In the genomic region with DNA sequence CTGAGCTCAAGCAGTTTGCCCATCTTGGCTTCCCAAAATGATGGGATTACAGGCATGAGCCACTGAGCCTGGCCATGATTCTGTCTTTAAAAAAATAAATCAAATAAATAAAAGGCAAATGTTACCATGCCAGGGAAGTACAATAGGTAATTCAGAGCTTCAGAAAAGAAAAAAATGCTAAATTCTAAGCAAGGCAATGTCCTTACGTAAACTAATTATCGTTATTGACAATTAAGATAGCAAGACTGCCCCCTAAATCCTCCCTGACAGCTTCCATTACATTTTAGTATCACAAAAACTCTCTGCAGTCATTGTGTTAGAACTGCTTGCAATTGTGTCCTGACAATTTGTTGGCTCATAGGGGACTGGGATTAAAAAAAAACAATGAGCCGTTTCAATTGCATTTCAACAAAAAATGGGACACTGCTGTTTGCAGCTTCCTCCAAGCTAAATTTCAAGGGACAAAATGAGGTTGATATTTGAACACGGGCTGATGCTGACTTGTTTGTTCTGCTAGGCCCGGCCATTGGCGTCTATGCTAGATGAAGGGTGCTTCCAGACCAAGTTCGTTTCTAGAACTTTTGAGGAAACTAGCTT, we compare ENCODE assay signal across 17 cellular contexts.
DNase-seq lines count a peak whose midpoint lies in the region; FAIRE-seq and TF ChIP-seq lines count a peak whose summit lies in the region.
"Had no signal": no experiment of that assay in that cellular context is flagged by ENCODE, and none has a peak within 500 bp of the region (broad histone marks: within the 10 kb centered on the region; RNA-seq: fewer than 3 reads in every experiment).

No MANE protein-coding gene starts in this region.

- H4K91ac ChIP-seq in neuronal stem cell (ENCODE audit: low read depth, low read length, poor library complexity), result no peak overlapping the region

- H2AK5ac ChIP-seq in neuronal stem cell (ENCODE audit: low read depth, low read length), result no peak overlapping the region

- no peaks in the 10 kb centered on the region for H3K27me3 ChIP-seq in neuronal stem cell (ENCODE audit: control insufficient read depth in 3 of 3, insufficient read depth in 3 of 3, low read depth in 1 of 3, low read length in 3 of 3)

- H3K27ac Mint-ChIP-seq in nephron progenitor cell, result no peak overlapping the region
- H3K27ac Mint-ChIP-seq: CD14-positive monocyte; CD8-positive, alpha-beta memory T cell; H9 had no signal

- H2BK5ac ChIP-seq in neuronal stem cell (ENCODE audit: low read length), result no peak overlapping the region

- no peak overlapping the region for H4K8ac ChIP-seq in neuronal stem cell (ENCODE audit: low read depth, low read length)

- no peak overlapping the region for H3K4me3 Mint-ChIP-seq in nephron progenitor cell
- H3K4me3 Mint-ChIP-seq: CD14-positive monocyte; CD8-positive, alpha-beta memory T cell; H9 had no signal

- no peak for FAIRE-seq in urothelium cell line (lab: Jason Lieb, UNC)
- FAIRE-seq: A549, GM18507, HepG2, HTR-8/SVneo had no signal

- H3K36me3 ChIP-seq in neuronal stem cell (replicated peaks in 1 of 2; ENCODE audit: control insufficient read depth in 2 of 2, insufficient read depth in 2 of 2, low read length in 2 of 2), result no peaks in the 10 kb centered on the region

- H2BK12ac ChIP-seq in neuronal stem cell (ENCODE audit: low read length), result no peak overlapping the region

- peak overlapping the region; percentile 15 for H2AFZ ChIP-seq in neuronal stem cell (ENCODE audit: low read length)

- H3K4me2 ChIP-seq in neuronal stem cell (ENCODE audit: insufficient read depth, low read length, poor library complexity, severe bottlenecking), result no peak overlapping the region
- H3K4me2 ChIP-seq: A549 had no signal

- no peak overlapping the region for H2BK15ac ChIP-seq in neuronal stem cell (ENCODE audit: low read length)

- no peak overlapping the region for H3K23ac ChIP-seq in neuronal stem cell (ENCODE audit: low read depth, low read length, poor library complexity)

- TF ChIP-seq CTCF in nephron progenitor cell (IDR thresholded peaks at IDR 0.05), result no peak

- peaks cover 4 to 9% of the 10 kb centered on the region in 2 donors for H3K4me1 ChIP-seq in neuronal stem cell (ENCODE audit: control insufficient read depth in 2 of 2, insufficient read depth in 1 of 2, low read depth in 1 of 2, low read length in 2 of 2)

- H3K4me3 ChIP-seq in neuronal stem cell (ENCODE audit: low read length in 2 of 2), result no peak overlapping the region
- H3K4me3 ChIP-seq: A549 had no signal

- DNase-seq in inferior parietal cortex (ENCODE audit: extremely low spot score), result peak; percentile 43
- no peak for DNase-seq in neuronal stem cell (ENCODE audit: low spot score)
- peak; percentile 71 for DNase-seq in superior temporal gyrus (ENCODE audit: extremely low spot score)
- no peak for DNase-seq in COLO668 (lab: John Stamatoyannopoulos, UW; ENCODE audit: unreplicated experiment)
- no peak for DNase-seq in T-helper 1 cell
- no peak for DNase-seq in nephron progenitor cell
- DNase-seq in urothelium cell line (ENCODE audit: low spot score), result no peak
- DNase-seq: CD8-positive, alpha-beta memory T cell; DMS 273 treated with DMSO at 0.1 percent for 48 hours; GOT3; H9 had no signal

- no CpG with 5 or more reads among the region's 7 CpGs for WGBS in neuronal stem cell (ENCODE audit: extremely low coverage in 2 of 2, insufficient read length in 2 of 2, insufficient replicate concordance in 1 of 2), 2 donors

- peak overlapping the region; percentile 22 for H3K27ac ChIP-seq in angular gyrus (ENCODE audit: low read depth, low read length)
- no peak overlapping the region for H3K27ac ChIP-seq in neuronal stem cell (replicated peaks; ENCODE audit: low read length)
- H3K27ac ChIP-seq: A549 had no signal

- no peaks in the 10 kb centered on the region for H3K36me3 Mint-ChIP-seq in nephron progenitor cell (ENCODE audit: low read depth)
- H3K36me3 Mint-ChIP-seq: CD14-positive monocyte; CD8-positive, alpha-beta memory T cell had no signal

- no peak overlapping the region for H3K18ac ChIP-seq in neuronal stem cell (ENCODE audit: low read length)

- H3K9ac ChIP-seq in neuronal stem cell (ENCODE audit: low read depth, low read length, poor library complexity), result no peak overlapping the region

- no peak overlapping the region for H3K14ac ChIP-seq in neuronal stem cell (ENCODE audit: low read length)

- H2BK120ac ChIP-seq in neuronal stem cell (ENCODE audit: low read depth, low read length), result no peak overlapping the region

- H3K9me3 Mint-ChIP-seq in nephron progenitor cell, result no peaks in the 10 kb centered on the region
- H3K9me3 Mint-ChIP-seq: CD8-positive, alpha-beta memory T cell; H9 had no signal

- H3K79me1 ChIP-seq in neuronal stem cell (ENCODE audit: low read depth, low read length), result no peaks in the 10 kb centered on the region

- no peaks in the 10 kb centered on the region for H3K9me3 ChIP-seq in neuronal stem cell (replicated peaks in 1 of 2; ENCODE audit: control insufficient read depth in 2 of 2, insufficient read depth in 1 of 2, low read depth in 1 of 2, low read length in 2 of 2)
- H3K9me3 ChIP-seq: A549 had no signal

- peaks cover 12% of the 10 kb centered on the region for H3K4me1 Mint-ChIP-seq in nephron progenitor cell
- H3K4me1 Mint-ChIP-seq: CD14-positive monocyte; CD8-positive, alpha-beta memory T cell had no signal

- no peak overlapping the region for H3K4ac ChIP-seq in neuronal stem cell (ENCODE audit: low read length)

- peaks cover 3% of the 10 kb centered on the region for H3K27me3 Mint-ChIP-seq in nephron progenitor cell (ENCODE audit: low read depth, poor library complexity)

Comparison
In these comparisons a context has a peak if more than half of its experiments do, and no peak if none do; other contexts are left out.
1. DNase-seq: peak in inferior parietal cortex (single experiment) and superior temporal gyrus (single experiment); none in neuronal stem cell (single experiment), COLO668 (single experiment), T-helper 1 cell (0 of 5), nephron progenitor cell (single experiment) and urothelium cell line (single experiment).